Comparison of ENCODE assay signal across 8 cellular contexts in genomic region chr2:152166633-152167032, GRCh38. TPM values are rescaled to one million over a fixed set of nuclear protein-coding genes. Genes with fewer than 3 reads are reported as not detected.
DNase-seq lines count a peak whose midpoint lies in the region; ATAC-seq, FAIRE-seq and TF ChIP-seq lines count a peak whose summit lies in the region.

No MANE protein-coding gene starts in this region.

- peaks cover 91% of the 10 kb centered on the region for H3K79me2 ChIP-seq in KMS-11 (ENCODE audit: insufficient read depth, low read depth)
- peaks cover 77% of the 10 kb centered on the region for H3K79me2 ChIP-seq in mammary epithelial cell (ENCODE audit: insufficient read depth, low read length)

- H4K20me1 ChIP-seq in KMS-11 (ENCODE audit: insufficient read depth): no peaks in the 10 kb centered on the region
- H4K20me1 ChIP-seq in mammary epithelial cell (ENCODE audit: insufficient read depth, low read length): no peaks in the 10 kb centered on the region

- no peak for DNase-seq in GM18507 (ENCODE audit: extremely low spot score, insufficient read length, low read depth)
- DNase-seq in lower lobe of right lung: no peak
- no peak for DNase-seq in endodermal cell
- DNase-seq in mammary epithelial cell: no peak
- DNase-seq in DMS 273 treated with DMSO at 0.1 percent for 48 hours (lab: John Stamatoyannopoulos, UW): no peak
- DNase-seq in A172 (ENCODE audit: low spot score): no peak

- H3K27me3 Mint-ChIP-seq in endodermal cell (ENCODE audit: insufficient read depth): no peaks in the 10 kb centered on the region

- H3K4me1 ChIP-seq in KMS-11 (ENCODE audit: low read depth, poor library complexity, severe bottlenecking) (peaks cover 19% of the 10 kb centered on the region), lower lobe of right lung (peaks cover 57% of the 10 kb centered on the region), endodermal cell (ENCODE audit: control insufficient read depth, insufficient read depth, low read length) (peaks cover 3% of the 10 kb centered on the region), mammary epithelial cell (ENCODE audit: insufficient read depth, low read length) (peaks cover 2% of the 10 kb centered on the region)

- no peak overlapping the region for H3K4me3 ChIP-seq in KMS-11 (IDR thresholded peaks at IDR 0.05; ENCODE audit: insufficient read depth, low read depth, low read length)
- H3K4me3 ChIP-seq in lower lobe of right lung: no peak overlapping the region
- no peak overlapping the region for H3K4me3 ChIP-seq in endodermal cell (ENCODE audit: low read length)
- no peak overlapping the region for H3K4me3 ChIP-seq in mammary epithelial cell (replicated peaks in 1 of 3; ENCODE audit: insufficient read depth in 1 of 3, low read depth in 2 of 3, low read length in 3 of 3)

- no peak overlapping the region for H3K27ac Mint-ChIP-seq in endodermal cell

- H3K27ac ChIP-seq in KMS-11 (no peak overlapping the region), lower lobe of right lung (peak overlapping the region; percentile 15), endodermal cell (ENCODE audit: low read depth, low read length) (no peak overlapping the region), mammary epithelial cell (ENCODE audit: insufficient read depth, low read depth, low read length) (no peak overlapping the region)

- WGBS in endodermal cell (ENCODE audit: insufficient coverage in 1 of 2, insufficient read length in 1 of 2), 2 experiments: 88% methylated on average over 3 of the region's 3 CpGs; no CpG with 5 or more reads in 1 of the 2 experiments
- 100% methylated on average over 3 of the region's 3 CpGs for WGBS in mammary epithelial cell (ENCODE audit: low coverage, missing lambda C conversion rate)

- dilution Hi-C loops in mammary epithelial cell (cut with HindIII; ENCODE audit: low sequenced_read_pairs): no loop called here

- H3K9me3 Mint-ChIP-seq in endodermal cell: peaks cover 27% of the 10 kb centered on the region

- H2AFZ ChIP-seq in KMS-11 (ENCODE audit: low read depth) (no peak overlapping the region), mammary epithelial cell (ENCODE audit: low read depth, low read length) (no peak overlapping the region)

- BruUV-seq in mammary epithelial cell (replicated peaks; lab: Mats Ljungman, UMichigan): no TSS peak

- H3K27me3 ChIP-seq in KMS-11 (ENCODE audit: insufficient read depth, low read depth) (no peaks in the 10 kb centered on the region), lower lobe of right lung (ENCODE audit: low read depth) (no peaks in the 10 kb centered on the region), endodermal cell (ENCODE audit: control insufficient read depth, insufficient read depth, low read length, poor library complexity, severe bottlenecking) (no peaks in the 10 kb centered on the region), mammary epithelial cell (ENCODE audit: insufficient read depth, low read length) (no peaks in the 10 kb centered on the region)

- TF ChIP-seq CTCF in KMS-11 (conservative IDR thresholded peaks at IDR 0.05; ENCODE audit: low read depth, low read length) (no peak), lower lobe of right lung (IDR thresholded peaks at IDR 0.05) (no peak), endodermal cell (conservative IDR thresholded peaks at IDR 0.05) (no peak), mammary epithelial cell (conservative IDR thresholded peaks at IDR 0.05 in 1 of 2, IDR thresholded peaks at IDR 0.05 in 1 of 2; ENCODE audit: extremely low read depth in 1 of 2, insufficient read depth in 1 of 2, low read depth in 1 of 2, low read length in 2 of 2) (no peak)

- peak; percentile 86 for ATAC-seq in GM21717 (IDR thresholded peaks at IDR 0.05; ENCODE audit: unreplicated experiment)
- peak in 1 of 2 donors; percentile 27 for ATAC-seq in lower lobe of right lung

- no peaks in the 10 kb centered on the region for H3K9me3 ChIP-seq in lower lobe of right lung
- H3K9me3 ChIP-seq in endodermal cell (ENCODE audit: control insufficient read depth, low read length): peaks cover 22% of the 10 kb centered on the region
- no peaks in the 10 kb centered on the region for H3K9me3 ChIP-seq in mammary epithelial cell (replicated peaks; ENCODE audit: insufficient read depth, low read length)

- no peak overlapping the region for H3K4me3 Mint-ChIP-seq in endodermal cell

- H3K4me2 ChIP-seq in KMS-11 (peak overlapping the region; percentile 2; the same call in 1 of the 2 replicates), mammary epithelial cell (ENCODE audit: insufficient read depth, low read depth, low read length) (no peak overlapping the region)

- H3K9ac ChIP-seq in KMS-11: no peak overlapping the region
- no peak overlapping the region for H3K9ac ChIP-seq in endodermal cell (ENCODE audit: extremely low read depth, low read length, poor library complexity, severe bottlenecking)
- no peak overlapping the region for H3K9ac ChIP-seq in mammary epithelial cell (ENCODE audit: insufficient read depth, low read length)

- CTCF ChIA-PET in mammary epithelial cell (lab: Charles Lee; ENCODE audit: low non-redundant PET): no interaction called here

- FAIRE-seq in GM18507 (lab: Jason Lieb, UNC): peak; percentile 49

- H3K36me3 Mint-ChIP-seq in endodermal cell (ENCODE audit: low read depth): peaks cover 22% of the 10 kb centered on the region

- intact Hi-C loops in lower lobe of right lung (cut with DNase I): no loop called here
- intact Hi-C loops in mammary epithelial cell (cut with micrococcal nuclease): no loop called here

- H3K4me1 Mint-ChIP-seq in endodermal cell: peaks cover 6% of the 10 kb centered on the region

- in situ Hi-C loops in mammary epithelial cell (cut with MboI; ENCODE audit: low sequenced_read_pairs in 2 of 2): no loop called here

- H3K36me3 ChIP-seq in KMS-11 (ENCODE audit: insufficient read depth) (no peaks in the 10 kb centered on the region), lower lobe of right lung (no peaks in the 10 kb centered on the region), endodermal cell (ENCODE audit: control insufficient read depth, insufficient read depth, low read length) (no peaks in the 10 kb centered on the region), mammary epithelial cell (ENCODE audit: insufficient read depth, low read length) (no peaks in the 10 kb centered on the region)

RNA-seq across cellular contexts. Expression of gene STAM2, which starts 8.9 kb away (rescaled TPM):
- total RNA-seq in lower lobe of right lung (39.8 TPM), endodermal cell (10 to 100 TPM; 21.5 to 30.9 TPM), mammary epithelial cell (10 to 100 TPM; 23.8 to 27.3 TPM)
- 17.1 TPM for polyA plus RNA-seq in endodermal cell (2013, experiment 1 of 2)
- 18.5 TPM for polyA plus RNA-seq in endodermal cell (2013, experiment 2 of 2)
- polyA plus RNA-seq in mammary epithelial cell: 6.8 TPM
- 3.2 TPM for polyA minus RNA-seq in mammary epithelial cell
- total RNA-seq in A172 (2014; rRNA removed; shearing (Covaris generic)): 35.2 and 44.2 TPM in 2 replicates
